12 cellular contexts compared by ENCODE assay signal in genomic region chr5:123441408-123441807, GRCh38. TPM values are rescaled to one million over a fixed set of nuclear protein-coding genes. Genes with fewer than 3 reads are reported as not detected.
DNase-seq lines count a peak whose midpoint lies in the region; ATAC-seq, FAIRE-seq and TF ChIP-seq lines count a peak whose summit lies in the region.
"Had no signal": no experiment of that assay in that cellular context is flagged by ENCODE, and none has a peak within 500 bp of the region (broad histone marks: within the 10 kb centered on the region; RNA-seq: fewer than 3 reads in every experiment).

No MANE protein-coding gene starts in this region.

- no peak for TF ChIP-seq RAD21 in GM12878 (IDR thresholded peaks at IDR 0.05; ENCODE audit: insufficient read depth, low read depth, low read length)

- no peaks in the 10 kb centered on the region for H3K4me1 Mint-ChIP-seq in CD4-positive, alpha-beta T cell (ENCODE audit: low read depth)

- no peaks in the 10 kb centered on the region for H3K27me3 ChIP-seq in GM12878 (replicated peaks in 1 of 2; ENCODE audit: control insufficient read depth in 2 of 2, insufficient read depth in 2 of 2, low read length in 1 of 2)
- no peaks in the 10 kb centered on the region for H3K27me3 ChIP-seq in WERI-Rb-1 (ENCODE audit: insufficient read depth, low read depth, severe bottlenecking)
- H3K27me3 ChIP-seq in CD4-positive, alpha-beta T cell (ENCODE audit: control insufficient read depth, insufficient read depth, low read length): peaks cover 5% of the 10 kb centered on the region
- H3K27me3 ChIP-seq: sigmoid colon had no signal

- H3K4me3 Mint-ChIP-seq in CD4-positive, alpha-beta T cell: no peak overlapping the region
- H3K4me3 Mint-ChIP-seq: GM23338 had no signal

- in situ Hi-C loops in GM12878 (cut with MboI): loop anchor here (10.0 kb wide), 1 partner anchor 73 kb away; the partner anchor contains the start of gene CSNK1G3

- ATAC-seq in GM18868 (IDR thresholded peaks at IDR 0.05; ENCODE audit: unreplicated experiment) (peak; percentile 54), GM21529 (IDR thresholded peaks at IDR 0.05; ENCODE audit: unreplicated experiment) (peak; percentile 70), HG03354 (IDR thresholded peaks at IDR 0.05; ENCODE audit: poor library complexity, severe bottlenecking, unreplicated experiment) (peak; percentile 61), GM12878 (peak; percentile 69)
- no peak for ATAC-seq in CD4-positive, alpha-beta T cell (ENCODE audit: poor library complexity)
- ATAC-seq: GM23338, mucosa of descending colon had no signal

- H3K27me3 Mint-ChIP-seq in CD4-positive, alpha-beta T cell: no peaks in the 10 kb centered on the region

- CTCF ChIA-PET in GM12878 (lab: Yijun Ruan, JAX): interaction anchor here (0.6 to 1.7 kb wide), 7 partner anchors 8 to 1286 kb away, joined by 3 to 6 read pairs (median 4); partner anchors contain the start of gene CEP120
- CTCF ChIA-PET in CD4-positive, alpha-beta T cell (lab: Charles Lee): interaction anchor here (1.0 to 1.3 kb wide), 3 partner anchors 18 to 170 kb away, joined by 3 to 6 read pairs (median 3); partner anchors contain the start of gene CEP120

- H3K27ac ChIP-seq in GM12878 (ENCODE audit: control insufficient read depth, insufficient read depth): no peak overlapping the region
- no peak overlapping the region for H3K27ac ChIP-seq in WERI-Rb-1
- no peak overlapping the region for H3K27ac ChIP-seq in CD4-positive, alpha-beta T cell (ENCODE audit: low read depth, low read length)
- H3K27ac ChIP-seq: sigmoid colon had no signal

- H3K36me3 ChIP-seq in GM12878 (ENCODE audit: control insufficient read depth in 2 of 2, insufficient read depth in 2 of 2, low read length in 1 of 2) (no peaks in the 10 kb centered on the region), WERI-Rb-1 (no peaks in the 10 kb centered on the region)
- H3K36me3 ChIP-seq: sigmoid colon had no signal

- no peaks in the 10 kb centered on the region for H3K36me3 Mint-ChIP-seq in CD4-positive, alpha-beta T cell (ENCODE audit: low read depth)

- DNase-seq in GM12878 (ENCODE audit: low read depth, low spot score): no peak
- no peak for DNase-seq in WERI-Rb-1
- no peak for DNase-seq in NOMO-1 treated with DMSO at 0.1 percent for 48 hours (lab: John Stamatoyannopoulos, UW; ENCODE audit: unreplicated experiment)
- no peak for DNase-seq in CD4-positive, alpha-beta T cell
- DNase-seq: activated gamma-delta T cell, mucosa of descending colon, NCI-H1092, sigmoid colon had no signal

- SMC1A ChIA-PET in GM12878 (lab: Charles Lee; ENCODE audit: uncharacterized antibody, unreplicated experiment): interaction anchor here (0.9 to 2.0 kb wide), 5 partner anchors 9 to 72 kb away, joined by 3 to 5 read pairs (median 3); no protein-coding TSS in a partner anchor

- TF ChIP-seq EP300 in GM12878 (IDR thresholded peaks at IDR 0.05; ENCODE audit: borderline replicate concordance in 1 of 2, control insufficient read depth in 1 of 2, low read depth in 2 of 2, low read length in 2 of 2): no peak

- TF ChIP-seq POLR2A in GM12878 (IDR thresholded peaks at IDR 0.05; ENCODE audit: low read depth, low read length): no peak

- intact Hi-C loops in GM12878 (cut with micrococcal nuclease; ENCODE audit: unreplicated experiment): no loop called here
- intact Hi-C loops in CD4-positive, alpha-beta T cell (cut with DNase I, micrococcal nuclease): no loop called here

- H3K9me3 ChIP-seq in GM12878 (replicated peaks; ENCODE audit: control insufficient read depth, insufficient read depth, low read length) (no peaks in the 10 kb centered on the region), WERI-Rb-1 (ENCODE audit: severe bottlenecking) (no peaks in the 10 kb centered on the region)
- no peaks in the 10 kb centered on the region for H3K9me3 ChIP-seq in CD4-positive, alpha-beta T cell (ENCODE audit: control insufficient read depth, low read length)
- H3K9me3 ChIP-seq: mucosa of descending colon, sigmoid colon had no signal

- BruUV-seq in GM12878 (replicated peaks; lab: Mats Ljungman, UMichigan): no TSS peak

- RAD21 ChIA-PET in GM12878 (lab: Charles Lee; ENCODE audit: unreplicated experiment): interaction anchor here (0.9 to 1.7 kb wide), 3 partner anchors 9 to 18 kb away, joined by 3 to 8 read pairs (median 3); partner anchors contain the start of gene CEP120

- TF ChIP-seq CTCF in GM12878 (IDR thresholded peaks at IDR 0.05 in 2 of 3, conservative IDR thresholded peaks at IDR 0.05 in 1 of 3; ENCODE audit: control insufficient read depth in 2 of 3, extremely low read depth in 1 of 3, insufficient read depth in 1 of 3, low read depth in 3 of 3, low read length in 3 of 3) (no peak), WERI-Rb-1 (IDR thresholded peaks at IDR 0.05; ENCODE audit: low read depth, low read length) (no peak)
- no peak for TF ChIP-seq CTCF in CD4-positive, alpha-beta T cell (IDR thresholded peaks at IDR 0.05)

- no peak for FAIRE-seq in GM12878 (lab: Jason Lieb, UNC)

- H3K4me2 ChIP-seq in GM12878 (ENCODE audit: control insufficient read depth, insufficient read depth): no peak overlapping the region
- H3K4me2 ChIP-seq: GM23338 had no signal

- H3K27ac Mint-ChIP-seq in CD4-positive, alpha-beta T cell: no peak overlapping the region
- H3K27ac Mint-ChIP-seq: GM23338 had no signal

- no peak overlapping the region for H3K4me3 ChIP-seq in GM12878
- no peak overlapping the region for H3K4me3 ChIP-seq in WERI-Rb-1 (ENCODE audit: low read depth, low read length)
- H3K4me3 ChIP-seq: GM23338, mucosa of descending colon, sigmoid colon had no signal

- POLR2A ChIA-PET in GM12878 (lab: Charles Lee): no interaction called here
- POLR2A ChIA-PET in CD4-positive, alpha-beta T cell (lab: Charles Lee): interaction anchor here (0.7 to 3.5 kb wide), 2 partner anchors 18 to 59 kb away, joined by 3 to 15 read pairs; partner anchors contain the start of gene CEP120

- H3K9me3 Mint-ChIP-seq in CD4-positive, alpha-beta T cell: no peaks in the 10 kb centered on the region
- H3K9me3 Mint-ChIP-seq: GM23338 had no signal

- H3K4me1 ChIP-seq in GM12878 (ENCODE audit: control insufficient read depth, insufficient read depth, low read length): peaks cover 17% of the 10 kb centered on the region
- H3K4me1 ChIP-seq: sigmoid colon had no signal

- WGBS in GM12878 (ENCODE audit: insufficient coverage, insufficient replicate concordance, low lambda C conversion rate, missing lambda C conversion rate): 0% methylated on average over 1 of the region's 1 CpG

- no peaks in the 10 kb centered on the region for H3K79me2 ChIP-seq in GM12878 (ENCODE audit: control insufficient read depth, insufficient read depth, low read length)

- H2AFZ ChIP-seq in GM12878 (ENCODE audit: control insufficient read depth, low read depth, low read length): no peak overlapping the region
- H2AFZ ChIP-seq: GM23338 had no signal

- no peaks in the 10 kb centered on the region for H4K20me1 ChIP-seq in GM12878 (ENCODE audit: control insufficient read depth, insufficient read depth)

- no peak overlapping the region for H3K9ac ChIP-seq in GM12878 (ENCODE audit: control insufficient read depth, insufficient read depth, low read length)

TF ChIP-seq in GM12878, 131 proteins besides CTCF, POLR2A, EP300 and RAD21 (continues in another document):
- no peak for TF ChIP-seq HCFC1 (IDR thresholded peaks at IDR 0.05; ENCODE audit: low read length)
- TF ChIP-seq BRCA1 (IDR thresholded peaks at IDR 0.05; ENCODE audit: low read depth, low read length): no peak
- TF ChIP-seq NRF1 (conservative IDR thresholded peaks at IDR 0.05; ENCODE audit: low read depth, low read length): no peak
- TF ChIP-seq DPF2 (IDR thresholded peaks at IDR 0.05): no peak
- no peak for TF ChIP-seq TCF3 (IDR thresholded peaks at IDR 0.05; ENCODE audit: borderline replicate concordance, insufficient read depth, low read depth, low read length)
- no peak for TF ChIP-seq FOXM1 (IDR thresholded peaks at IDR 0.05; ENCODE audit: low read depth, low read length)
- no peak for TF ChIP-seq RELB (IDR thresholded peaks at IDR 0.05; ENCODE audit: low read depth)

RNA-seq across cellular contexts. Expression of gene CEP120, which starts 18.2 kb away (rescaled TPM):
- total RNA-seq in GM12878 (2013; cell fraction: nucleolus; rRNA removed): 62.8 and 67.0 TPM in 2 replicates
- total RNA-seq in GM12878 (2014; rRNA removed) (15.5 TPM in 2 replicates), GM12878 (2014; rRNA removed; fragmentation: Illumina TruSeq; extraction: Trizol) (20.4 and 20.6 TPM in 2 replicates), GM12878 (2021) (16.2 and 17.5 TPM in 2 replicates)
- 4.1 TPM for polyA plus RNA-seq in GM12878 (2011; ENCODE audit: low read depth)
- polyA plus RNA-seq in GM12878 (2011; rRNA removed) (23.0 and 28.3 TPM in 2 replicates), GM12878 (2014; fragmentation: Illumina TruSeq; extraction: Trizol) (15.2 and 22.5 TPM in 2 replicates), GM12878 (2014; fragmentation: Nextera tagmentation; extraction: Ambion mirVana) (1 to 10 TPM; 4.1 to 4.3 TPM), GM12878 (2014; rRNA removed) (7.2 and 11.0 TPM in 2 replicates), GM12878 (2016; fragmentation: Nextera tagmentation; extraction: Ambion mirVana) (10 to 100 TPM in 1 of 2 experiments, 1 to 10 TPM in 1; 9.8 to 10.6 TPM)
- 13.6 and 16.6 TPM in 2 replicates for polyA plus RNA-seq in GM12878 (2011; cell fraction: cytosol; rRNA removed)
- polyA plus RNA-seq in GM12878 (2011; cell fraction: nucleus; rRNA removed): 17.3 and 19.6 TPM in 2 replicates
- polyA plus RNA-seq in GM12878 (2012): 5.7 and 7.8 TPM in 2 replicates
- 69.6 and 75.8 TPM in 2 replicates for polyA minus RNA-seq in GM12878 (2011; rRNA and poly(A)+ RNA removed)
- 11.6 and 13.6 TPM in 2 replicates for polyA minus RNA-seq in GM12878 (2011; cell fraction: cytosol; rRNA and poly(A)+ RNA removed)
- 33.4 and 51.1 TPM in 2 replicates for polyA minus RNA-seq in GM12878 (2011; cell fraction: nucleus; rRNA and poly(A)+ RNA removed)
- total RNA-seq in CD4-positive, alpha-beta T cell: 10 to 100 TPM; 69.9 to 74.9 TPM
